ENCODE assay signal across 13 cellular contexts in genomic region chr22:38304526-38304925, GRCh38. TPM values are rescaled to one million over a fixed set of nuclear protein-coding genes. Genes with fewer than 3 reads are reported as not detected.
A peak's percentile ranks its signal among the peaks of the same experiment; 100 is the strongest.
DNase-seq lines count a peak whose midpoint lies in the region; ATAC-seq, FAIRE-seq and TF ChIP-seq lines count a peak whose summit lies in the region.
"Had no signal": no experiment of that assay in that cellular context is flagged by ENCODE, and none has a peak within 500 bp of the region (broad histone marks: within the 10 kb centered on the region; RNA-seq: fewer than 3 reads in every experiment).

No MANE protein-coding gene starts in this region.

- TF ChIP-seq RAD21 in HepG2 (CRISPR knock-in tag; IDR thresholded peaks at IDR 0.05) = no peak

- H3K27ac Mint-ChIP-seq in osteocyte (ENCODE audit: unreplicated experiment) = peak overlapping the region; percentile 71
- H3K27ac Mint-ChIP-seq: activated CD8-positive, alpha-beta T cell treated with anti-CD3 and anti-CD28 coated beads, Interleukin-2, amount 10 ng/mL, durations not matched to agents 7 days and 5 days had no signal

- H3K9me3 Mint-ChIP-seq in osteocyte (ENCODE audit: unreplicated experiment) = no peaks in the 10 kb centered on the region
- H3K9me3 Mint-ChIP-seq: dendritic cell treated with granulocyte-macrophage colony-stimulating factor and Interleukin-4, amounts not matched to agents 40 ng/mL and 50 ng/mL, for 4 days had no signal

- CTCF ChIA-PET in HepG2 (lab: Yijun Ruan, JAX; ENCODE audit: low intra/inter-chr PET ratio, low total read pairs) = interaction anchor here (1.6 kb wide), 1 partner anchor 49 kb away, joined by 3 read pairs; no protein-coding TSS in a partner anchor

- POLR2A ChIA-PET in HepG2 (lab: Yijun Ruan, JAX) = no interaction called here

- intact Hi-C loops in HepG2 (cut with micrococcal nuclease; ENCODE audit: unreplicated experiment) = no loop called here
- intact Hi-C loops in right lobe of liver (cut with DNase I) = no loop called here
- intact Hi-C loops in vagina (cut with DNase I) = loop anchor here (10.0 kb wide), 1 partner anchor 50 kb away; no protein-coding TSS in a partner anchor

- peaks cover 58% of the 10 kb centered on the region for H3K79me2 ChIP-seq in HepG2 (ENCODE audit: insufficient read depth, low read length)

- H3K27ac ChIP-seq in HepG2 (ENCODE audit: extremely low read length, insufficient read depth, low read length) (no peak overlapping the region), right lobe of liver (no peak overlapping the region), vagina (peak overlapping the region; percentile 21)

- H3K4me1 ChIP-seq in HepG2 (ENCODE audit: insufficient read depth, low read length) = peaks cover 33% of the 10 kb centered on the region
- H3K4me1 ChIP-seq in right lobe of liver = peaks cover 0 to 29% (median 11%) of the 10 kb centered on the region in 4 donors
- H3K4me1 ChIP-seq in vagina = peaks cover 61% of the 10 kb centered on the region

- peak; percentile 8 for FAIRE-seq in HepG2 (lab: Jason Lieb, UNC)

- peaks cover 46% of the 10 kb centered on the region for H3K36me3 Mint-ChIP-seq in osteocyte (ENCODE audit: unreplicated experiment)

- in situ Hi-C loops in HepG2 (cut with HindIII; ENCODE audit: extremely low pct_ligation_motif_present, low pct_unique_long_range_greater_than_20kb) (no loop called here), KBM-7 (cut with MboI; ENCODE audit: low pct_unique_long_range_greater_than_20kb, low sequenced_read_pairs) (no loop called here)

- no peak overlapping the region for H2AFZ ChIP-seq in HepG2 (ENCODE audit: low read length)

- H3K27me3 Mint-ChIP-seq in osteocyte (ENCODE audit: unreplicated experiment) = no peaks in the 10 kb centered on the region

- H3K4me3 Mint-ChIP-seq in osteocyte (ENCODE audit: unreplicated experiment) = no peak overlapping the region
- H3K4me3 Mint-ChIP-seq: activated CD8-positive, alpha-beta T cell treated with anti-CD3 and anti-CD28 coated beads, Interleukin-2, amount 10 ng/mL, durations not matched to agents 7 days and 5 days; dendritic cell treated with granulocyte-macrophage colony-stimulating factor and Interleukin-4, amounts not matched to agents 40 ng/mL and 50 ng/mL, for 4 days had no signal

- DNase-seq in HepG2 (ENCODE audit: low spot score) (no peak), right lobe of liver (no peak), fibroblast of gingiva (ENCODE audit: low read depth) (peak; percentile 24), osteocyte (ENCODE audit: extremely low spot score, unreplicated experiment) (no peak), vagina (ENCODE audit: extremely low spot score in 2 of 2) (no peak), NCI-H2227 treated with DMSO at 0.1 percent for 48 hours (lab: John Stamatoyannopoulos, UW) (no peak), KBM-7 (no peak), A172 (ENCODE audit: low spot score) (no peak)
- DNase-seq: activated CD8-positive, alpha-beta T cell treated with anti-CD3 and anti-CD28 coated beads, Interleukin-2, amount 10 ng/mL, durations not matched to agents 7 days and 5 days; activated naive CD4-positive, alpha-beta T cell treated with anti-CD3 and anti-CD28 coated beads, Interleukin-2, amount 50 U/mL, for 16 hours; NCI-H2171 had no signal

- no peak overlapping the region for H3K9ac ChIP-seq in HepG2 (ENCODE audit: insufficient read depth, low read depth, low read length)

- peaks cover 53% of the 10 kb centered on the region for H4K20me1 ChIP-seq in HepG2 (ENCODE audit: insufficient read depth, low read length)

- TF ChIP-seq CTCF in HepG2 (CRISPR knock-in tag; IDR thresholded peaks at IDR 0.05) = peak; percentile 20; the same call in 1 of the 2 replicates
- peak in 1 of 4 donors; percentile 21 for TF ChIP-seq CTCF in right lobe of liver (IDR thresholded peaks at IDR 0.05)
- no peak for TF ChIP-seq CTCF in osteocyte (IDR thresholded peaks at IDR 0.05)
- TF ChIP-seq CTCF in vagina (IDR thresholded peaks at IDR 0.05) = peak in 1 of 3 experiments; percentile 10

- no peaks in the 10 kb centered on the region for H3K9me3 ChIP-seq in HepG2 (ENCODE audit: low read length)
- no peaks in the 10 kb centered on the region for H3K9me3 ChIP-seq in right lobe of liver
- no peaks in the 10 kb centered on the region for H3K9me3 ChIP-seq in vagina
- H3K9me3 ChIP-seq: tibial nerve had no signal

- H3K4me2 ChIP-seq in HepG2 (ENCODE audit: low read depth, low read length) = no peak overlapping the region

- no TSS peak for BruUV-seq in HepG2 (replicated peaks; lab: Mats Ljungman, UMichigan)

- no peak overlapping the region for H3K4me3 ChIP-seq in HepG2 (replicated peaks in 1 of 3; ENCODE audit: insufficient read depth in 1 of 3, low read depth in 2 of 3, low read length in 3 of 3)
- H3K4me3 ChIP-seq in right lobe of liver = no peak overlapping the region
- no peak overlapping the region for H3K4me3 ChIP-seq in vagina
- H3K4me3 ChIP-seq: tibial nerve had no signal

- 95% methylated on average over 11 of the region's 13 CpGs for whole genome bisulfite sequencing in HepG2 (ENCODE audit: low lambda C conversion rate)
- 76% methylated on average over 12 of the region's 13 CpGs for WGBS in right lobe of liver (ENCODE audit: insufficient coverage, low coverage, low lambda C conversion rate, missing lambda C conversion rate)

- no peak for TF ChIP-seq POLR2A in HepG2 (IDR thresholded peaks at IDR 0.05; ENCODE audit: insufficient read depth in 1 of 2, low read depth in 2 of 2, low read length in 2 of 2)
- no peak for TF ChIP-seq POLR2A in right lobe of liver (IDR thresholded peaks at IDR 0.05)
- TF ChIP-seq POLR2A in vagina (IDR thresholded peaks at IDR 0.05) = no peak

- no peaks in the 10 kb centered on the region for H3K27me3 ChIP-seq in HepG2 (ENCODE audit: control insufficient read depth in 1 of 2, insufficient read depth in 2 of 2, low read length in 2 of 2)
- no peaks in the 10 kb centered on the region for H3K27me3 ChIP-seq in right lobe of liver
- no peaks in the 10 kb centered on the region for H3K27me3 ChIP-seq in vagina
- H3K27me3 ChIP-seq: tibial nerve had no signal

- no peak for TF ChIP-seq EP300 in HepG2 (IDR thresholded peaks at IDR 0.05; ENCODE audit: low read depth in 2 of 2, low read length in 2 of 2)
- no peak for TF ChIP-seq EP300 in HepG2 (CRISPR knock-in tag; IDR thresholded peaks at IDR 0.05; ENCODE audit: borderline replicate concordance)

- peak; percentile 64 for ATAC-seq in HepG2
- no peak for ATAC-seq in right lobe of liver
- ATAC-seq: activated CD8-positive, alpha-beta T cell treated with anti-CD3 and anti-CD28 coated beads, Interleukin-2, amount 10 ng/mL, durations not matched to agents 7 days and 5 days had no signal

- H3K4me1 Mint-ChIP-seq in osteocyte (ENCODE audit: unreplicated experiment) = peaks cover 37% of the 10 kb centered on the region

- H3K36me3 ChIP-seq in HepG2 (replicated peaks in 1 of 2; ENCODE audit: control insufficient read depth in 1 of 2, insufficient read depth in 2 of 2, low read length in 2 of 2) = peaks cover 35 to 51% of the 10 kb centered on the region in 2 experiments
- H3K36me3 ChIP-seq in right lobe of liver = peaks cover 0 to 29% (median 5%) of the 10 kb centered on the region in 4 donors
- H3K36me3 ChIP-seq in vagina = peaks cover 3 to 55% of the 10 kb centered on the region in 2 donors

RNA-seq across cellular contexts. Expression of gene CSNK1E, which starts 12.7 kb away (rescaled TPM):
- total RNA-seq in HepG2 (2016; rRNA removed; fragmentation: Illumina TruSeq; extraction: Trizol) (19.8 and 34.7 TPM in 2 replicates), right lobe of liver (10 to 100 TPM; 19.9 to 41.8 (median 27.4) TPM), osteocyte (175 and 176 TPM in 2 replicates), vagina (162 TPM)
- total RNA-seq in HepG2 (2016; cell fraction: cytosol; rRNA removed; fragmentation: Illumina TruSeq; extraction: Trizol; ENCODE audit: low read depth) = 34.0 and 36.2 TPM in 2 replicates
- 18.0 and 33.5 TPM in 2 replicates for total RNA-seq in HepG2 (2016; cell fraction: insoluble cytoplasmic fraction; rRNA removed; fragmentation: Illumina TruSeq; extraction: Trizol)
- total RNA-seq in HepG2 (2016; cell fraction: membrane; rRNA removed; fragmentation: Illumina TruSeq; extraction: Trizol) = 53.9 and 59.1 TPM in 2 replicates
- total RNA-seq in HepG2 (2016; cell fraction: nucleus; rRNA removed; fragmentation: Illumina TruSeq; extraction: Trizol) = 30.6 and 34.3 TPM in 2 replicates
- 129 and 152 TPM in 2 replicates for polyA plus RNA-seq in HepG2 (2011; rRNA removed)
- 93.4 and 108 TPM in 2 replicates for polyA plus RNA-seq in HepG2 (2011; cell fraction: cytosol; rRNA removed)
- polyA plus RNA-seq in HepG2 (2011; cell fraction: nucleus; rRNA removed) = 285 and 291 TPM in 2 replicates
- polyA plus RNA-seq in HepG2 (2012) = 60.9 and 83.8 TPM in 2 replicates
- polyA plus RNA-seq in HepG2 (2016; cell fraction: cytosol; fragmentation: Illumina TruSeq; extraction: Trizol; ENCODE audit: low read depth) = 40.2 and 42.9 TPM in 2 replicates
- polyA plus RNA-seq in HepG2 (2016; cell fraction: insoluble cytoplasmic fraction; fragmentation: Illumina TruSeq; extraction: Trizol; ENCODE audit: low read depth) = 27.5 and 37.1 TPM in 2 replicates
- 58.9 and 59.0 TPM in 2 replicates for polyA plus RNA-seq in HepG2 (2016; cell fraction: membrane; fragmentation: Illumina TruSeq; extraction: Trizol; ENCODE audit: low read depth)
- 67.4 and 77.3 TPM in 2 replicates for polyA plus RNA-seq in HepG2 (2016; cell fraction: nucleus; fragmentation: Illumina TruSeq; extraction: Trizol; ENCODE audit: insufficient read depth, low read depth)
- polyA minus RNA-seq in HepG2 (2011; rRNA and poly(A)+ RNA removed; ENCODE audit: low replicate concordance) = 116 and 242 TPM in 2 replicates
- polyA minus RNA-seq in HepG2 (2011; cell fraction: cytosol; rRNA and poly(A)+ RNA removed) = 54.0 and 54.3 TPM in 2 replicates
- polyA minus RNA-seq in HepG2 (2011; cell fraction: nucleus; rRNA and poly(A)+ RNA removed) = 69.5 and 90.5 TPM in 2 replicates
- 61.3 and 67.5 TPM in 2 replicates for total RNA-seq in A172 (2014; rRNA removed; shearing (Covaris generic))

RNA-seq across cellular contexts. Expression of gene TMEM184B, which starts 31.7 kb away (rescaled TPM):
- total RNA-seq in HepG2 (2016; rRNA removed; fragmentation: Illumina TruSeq; extraction: Trizol) (11.8 and 15.9 TPM in 2 replicates), right lobe of liver (10 to 100 TPM in 5 of 6 experiments, 1 to 10 TPM in 1; 7.9 to 42.6 (median 16.9) TPM), osteocyte (88.0 and 90.5 TPM in 2 replicates), vagina (50.8 TPM)
- total RNA-seq in HepG2 (2016; cell fraction: cytosol; rRNA removed; fragmentation: Illumina TruSeq; extraction: Trizol; ENCODE audit: low read depth) = 12.8 and 13.5 TPM in 2 replicates
- 10.2 and 15.3 TPM in 2 replicates for total RNA-seq in HepG2 (2016; cell fraction: insoluble cytoplasmic fraction; rRNA removed; fragmentation: Illumina TruSeq; extraction: Trizol)
- 32.8 and 33.3 TPM in 2 replicates for total RNA-seq in HepG2 (2016; cell fraction: membrane; rRNA removed; fragmentation: Illumina TruSeq; extraction: Trizol)
- total RNA-seq in HepG2 (2016; cell fraction: nucleus; rRNA removed; fragmentation: Illumina TruSeq; extraction: Trizol) = 12.9 and 16.5 TPM in 2 replicates
- 16.0 and 16.4 TPM in 2 replicates for polyA plus RNA-seq in HepG2 (2011; rRNA removed)
- 13.7 and 14.0 TPM in 2 replicates for polyA plus RNA-seq in HepG2 (2011; cell fraction: cytosol; rRNA removed)
- 33.2 and 36.0 TPM in 2 replicates for polyA plus RNA-seq in HepG2 (2011; cell fraction: nucleus; rRNA removed)
- polyA plus RNA-seq in HepG2 (2012) = 18.5 and 26.5 TPM in 2 replicates
- polyA plus RNA-seq in HepG2 (2016; cell fraction: cytosol; fragmentation: Illumina TruSeq; extraction: Trizol; ENCODE audit: low read depth) = 13.7 and 14.5 TPM in 2 replicates
- polyA plus RNA-seq in HepG2 (2016; cell fraction: insoluble cytoplasmic fraction; fragmentation: Illumina TruSeq; extraction: Trizol; ENCODE audit: low read depth) = 14.5 and 19.7 TPM in 2 replicates
- polyA plus RNA-seq in HepG2 (2016; cell fraction: membrane; fragmentation: Illumina TruSeq; extraction: Trizol; ENCODE audit: low read depth) = 34.1 and 39.3 TPM in 2 replicates
- 38.4 and 41.0 TPM in 2 replicates for polyA plus RNA-seq in HepG2 (2016; cell fraction: nucleus; fragmentation: Illumina TruSeq; extraction: Trizol; ENCODE audit: insufficient read depth, low read depth)
- 21.0 and 37.7 TPM in 2 replicates for polyA minus RNA-seq in HepG2 (2011; rRNA and poly(A)+ RNA removed; ENCODE audit: low replicate concordance)
- polyA minus RNA-seq in HepG2 (2011; cell fraction: cytosol; rRNA and poly(A)+ RNA removed) = 18.8 and 20.9 TPM in 2 replicates
- polyA minus RNA-seq in HepG2 (2011; cell fraction: nucleus; rRNA and poly(A)+ RNA removed) = 8.7 and 10.9 TPM in 2 replicates
- 21.5 and 33.8 TPM in 2 replicates for total RNA-seq in A172 (2014; rRNA removed; shearing (Covaris generic))
